Comparison of ENCODE assay signal across 15 cellular contexts in genomic region chr3:105351821-105352220, GRCh38. TPM values are rescaled to one million over a fixed set of nuclear protein-coding genes. Genes with fewer than 3 reads are reported as not detected.
DNase-seq lines count a peak whose midpoint lies in the region; ATAC-seq and TF ChIP-seq lines count a peak whose summit lies in the region.
"Had no signal": no experiment of that assay in that cellular context is flagged by ENCODE, and none has a peak within 500 bp of the region (broad histone marks: within the 10 kb centered on the region; RNA-seq: fewer than 3 reads in every experiment).

No MANE protein-coding gene starts in this region.

- H3K9me3 ChIP-seq in lung (ENCODE audit: control insufficient read depth in 2 of 2, insufficient read depth in 1 of 2, low read length in 1 of 2): no peaks in the 10 kb centered on the region

- H3K9me3 Mint-ChIP-seq in chondrocyte (ENCODE audit: low read depth): peaks cover 2% of the 10 kb centered on the region
- H3K9me3 Mint-ChIP-seq: brain, nephron progenitor cell had no signal

- H3K27me3 ChIP-seq in lung (ENCODE audit: control insufficient read depth, insufficient read depth): no peaks in the 10 kb centered on the region
- H3K27me3 ChIP-seq: BLaER1 had no signal

- H3K4me3 ChIP-seq in lung: no peak overlapping the region
- H3K4me3 ChIP-seq: BLaER1 had no signal

- H3K4me1 ChIP-seq in lung (ENCODE audit: control insufficient read depth in 2 of 2, insufficient read depth in 2 of 2, low read length in 2 of 2): peaks cover 0 to 4% of the 10 kb centered on the region in 2 donors
- H3K4me1 ChIP-seq: BLaER1 had no signal

- no peak overlapping the region for H3K27ac ChIP-seq in lung (ENCODE audit: low read depth in 1 of 2, low read length in 1 of 2)
- H3K27ac ChIP-seq: BLaER1 had no signal

- no peaks in the 10 kb centered on the region for H3K27me3 Mint-ChIP-seq in chondrocyte (ENCODE audit: low read depth)

- H3K4me1 Mint-ChIP-seq in chondrocyte (ENCODE audit: low read depth): peaks cover 57% of the 10 kb centered on the region

- H3K36me3 Mint-ChIP-seq in chondrocyte (ENCODE audit: low read depth): no peaks in the 10 kb centered on the region
- H3K36me3 Mint-ChIP-seq: brain had no signal

- H3K4me3 Mint-ChIP-seq in chondrocyte (ENCODE audit: unreplicated experiment): no peak overlapping the region
- H3K4me3 Mint-ChIP-seq: brain, nephron progenitor cell had no signal

- H3K36me3 ChIP-seq in lung (ENCODE audit: control insufficient read depth in 2 of 2, insufficient read depth in 2 of 2, low read length in 2 of 2): no peaks in the 10 kb centered on the region
- H3K36me3 ChIP-seq: BLaER1 had no signal

- DNase-seq in EH (ENCODE audit: low read depth) (peak; percentile 76), NOMO-1 treated with dmso at 0.1 percent for 144 hours (lab: John Stamatoyannopoulos, UW; ENCODE audit: unreplicated experiment) (peak; percentile 26), chondrocyte (ENCODE audit: low spot score) (no peak), lung (ENCODE audit: low spot score) (no peak), HuH-7 (ENCODE audit: low spot score) (no peak), cerebellar nuclear complex (lab: John Stamatoyannopoulos, UW) (no peak), KBM-7 (no peak)
- DNase-seq in effector CD8-positive, alpha-beta T cell (lab: John Stamatoyannopoulos, UW): no peak
- DNase-seq: NCI-H1092 treated with DMSO at 0.1 percent for 48 hours; nephron progenitor cell; stimulated activated CD4-positive, alpha-beta T cell treated with anti-CD3 and anti-CD28 coated beads, Interleukin-2, amount 100 ng/mL, for 48 hours had no signal

- in situ Hi-C loops in KBM-7 (cut with MboI; ENCODE audit: low pct_unique_long_range_greater_than_20kb, low sequenced_read_pairs): no loop called here

- 76 to 77% methylated on average over 2 of the region's 2 CpGs for WGBS in lung, 2 donors

- peak; percentile 20 for ATAC-seq in lung (ENCODE audit: insufficient read depth, low FRiP score)
- ATAC-seq: left lobe of liver, Right ventricle myocardium inferior had no signal

- H3K27ac Mint-ChIP-seq in chondrocyte (ENCODE audit: unreplicated experiment): peak overlapping the region; percentile 38
- H3K27ac Mint-ChIP-seq: brain, nephron progenitor cell had no signal

- no peak for TF ChIP-seq CTCF in chondrocyte (IDR thresholded peaks at IDR 0.05)
- TF ChIP-seq CTCF in lung (IDR thresholded peaks at IDR 0.05; ENCODE audit: control extremely low read depth, extremely low read depth): no peak

RNA-seq across cellular contexts. Expression of gene ALCAM, which starts 14.9 kb away (rescaled TPM):
- total RNA-seq in chondrocyte: 270 to 658 TPM (median 273 TPM) in 3 replicates
- 100 to 1,000 TPM; 147 to 252 TPM for total RNA-seq in lung
- polyA plus RNA-seq in lung: 10 to 100 TPM; 55.9 to 72.1 TPM

Comparison
In these comparisons a context has a peak if more than half of its experiments do, and no peak if none do; other contexts are left out.
1. DNase-seq: peak in EH (single experiment) and NOMO-1 treated with dmso at 0.1 percent for 144 hours (single experiment); none in chondrocyte (single experiment), lung (single experiment), HuH-7 (single experiment), cerebellar nuclear complex (0 of 2), effector CD8-positive, alpha-beta T cell (single experiment) and KBM-7 (single experiment).